In the genomic region with DNA sequence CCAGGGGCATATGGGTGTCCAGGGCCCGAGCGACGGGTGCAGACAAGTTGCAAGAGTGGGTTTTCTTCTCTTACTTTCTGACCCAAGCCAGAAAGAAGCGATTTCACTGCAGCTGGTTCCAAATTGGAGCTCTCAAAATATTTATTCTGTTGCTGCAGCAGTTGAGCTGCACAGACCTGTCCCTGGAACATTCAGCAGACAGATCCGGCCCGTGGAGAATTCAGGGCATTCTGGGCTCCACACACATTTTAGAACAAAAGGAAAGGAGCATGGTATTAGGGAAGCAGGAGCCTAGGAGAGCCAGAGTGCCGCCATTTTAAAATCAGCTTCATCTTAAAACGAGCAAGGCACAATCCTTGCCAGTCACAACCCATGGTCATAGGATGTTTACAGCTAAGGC, we compare ENCODE assay signal across 31 cellular contexts.
"Had no signal": no experiment of that assay in that cellular context is flagged by ENCODE, and none has a peak within 500 bp of the region (broad histone marks: within the 10 kb centered on the region; RNA-seq: fewer than 3 reads in every experiment).

No MANE protein-coding gene starts in this region.

- H2AFZ ChIP-seq: hepatocyte had no signal

- H3K79me2 ChIP-seq: hepatocyte had no signal

- FAIRE-seq: endometrium, keratinocyte, TTC549 had no signal

- H3K9me3 ChIP-seq: adrenal gland, body of pancreas, colonic mucosa, gastrocnemius medialis, ovary, testis, transverse colon, uterus had no signal

- H3K27me3 ChIP-seq: adrenal gland, body of pancreas, cardiac muscle cell, colonic mucosa, gastrocnemius medialis, hepatocyte, ovary, testis, transverse colon, uterus had no signal

- H3K36me3 ChIP-seq: adrenal gland, cardiac muscle cell, colonic mucosa, gastrocnemius medialis, ovary, transverse colon, uterus had no signal

- H3K4me2 ChIP-seq: hepatocyte had no signal

- DNase-seq: activated CD4-positive, alpha-beta T cell treated with anti-CD3 and anti-CD28 coated beads for 4 hours; activated CD4-positive, alpha-beta T cell treated with anti-CD3 and anti-CD28 coated beads, Interleukin-2, amount 50 U/mL, for 4 hours; activated effector memory CD4-positive, alpha-beta T cell treated with anti-CD3 and anti-CD28 coated beads, Interleukin-2, amount 50 U/mL, for 16 hours; activated naive CD4-positive, alpha-beta T cell treated with anti-CD3 and anti-CD28 coated beads for 36 hours; activated naive CD8-positive, alpha-beta T cell treated with anti-CD3 and anti-CD28 coated beads for 36 hours; activated T-cell treated with anti-CD3 and anti-CD28 coated beads for 4 hours; aorta; body of pancreas; cerebellar nuclear complex; colonic mucosa; effector CD8-positive, alpha-beta T cell; gastrocnemius medialis; left colon; ovary; retina; stimulated activated CD4-positive, alpha-beta T cell treated with anti-CD3 and anti-CD28 coated beads, Interleukin-15, amount 100 ng/mL, for 24 hours; stimulated activated CD4-positive, alpha-beta T cell treated with anti-CD3 and anti-CD28 coated beads, Interleukin-2, amount 100 ng/mL, for 24 hours; stimulated activated naive CD4-positive, alpha-beta T cell; SW 1271; T-helper 9 cell; testis; transverse colon; uterus had no signal

- H3K4me1 ChIP-seq: adrenal gland, colonic mucosa, testis, transverse colon, uterus had no signal

- H3K4me3 ChIP-seq: adrenal gland, body of pancreas, cardiac muscle cell, colonic mucosa, gastrocnemius medialis, hepatocyte, ovary, testis, transverse colon, uterus had no signal

- ATAC-seq: body of pancreas, gastrocnemius medialis, left colon had no signal

- H3K27ac ChIP-seq: cardiac muscle cell, colonic mucosa, epithelial cell of prostate, gastrocnemius medialis, hepatocyte, ovary, testis, uterus, VCaP had no signal
